ENCODE assay signal across 10 cellular contexts in genomic region chr18:10453261-10453884, GRCh38. TPM values are rescaled to one million over a fixed set of nuclear protein-coding genes. Genes with fewer than 3 reads are reported as not detected.
DNase-seq lines count a peak whose midpoint lies in the region; ATAC-seq and TF ChIP-seq lines count a peak whose summit lies in the region.
"Had no signal": no experiment of that assay in that cellular context is flagged by ENCODE, and none has a peak within 500 bp of the region (broad histone marks: within the 10 kb centered on the region; RNA-seq: fewer than 3 reads in every experiment).

No MANE protein-coding gene starts in this region.

- H3K4me3 Mint-ChIP-seq in chondrocyte (ENCODE audit: unreplicated experiment): peak overlapping the region; percentile 45
- H3K4me3 Mint-ChIP-seq in activated CD4-positive, alpha-beta T cell treated with anti-CD3 and anti-CD28 coated beads, Interleukin-2, amount 10 ng/mL, durations not matched to agents 24 days and 14 days: no peak overlapping the region
- H3K4me3 Mint-ChIP-seq: CD4-positive, CD25-positive, alpha-beta regulatory T cell had no signal

- H3K27ac ChIP-seq in GM23248 (no peak overlapping the region), iPS-18a (ENCODE audit: low read length) (no peak overlapping the region), sigmoid colon (peak overlapping the region; percentile 67 to 83 (median 77))
- H3K27ac ChIP-seq: epithelial cell of prostate had no signal

- TF ChIP-seq EP300 in sigmoid colon (IDR thresholded peaks at IDR 0.05): no peak

- H3K9me3 ChIP-seq in GM23248 (ENCODE audit: low read depth) (no peaks in the 10 kb centered on the region), iPS-18a (ENCODE audit: control insufficient read depth, low read depth, low read length) (no peaks in the 10 kb centered on the region), sigmoid colon (no peaks in the 10 kb centered on the region)

- no peaks in the 10 kb centered on the region for H3K4me1 ChIP-seq in GM23248 (ENCODE audit: insufficient read depth)
- H3K4me1 ChIP-seq in iPS-18a (ENCODE audit: control insufficient read depth, low read depth, low read length): peaks cover 14% of the 10 kb centered on the region
- peaks cover 0 to 21% (median 17%) of the 10 kb centered on the region in 4 donors for H3K4me1 ChIP-seq in sigmoid colon

- H3K27ac Mint-ChIP-seq in chondrocyte (ENCODE audit: unreplicated experiment): no peak overlapping the region
- H3K27ac Mint-ChIP-seq in activated CD4-positive, alpha-beta T cell treated with anti-CD3 and anti-CD28 coated beads, Interleukin-2, amount 10 ng/mL, durations not matched to agents 24 days and 14 days: no peak overlapping the region
- H3K27ac Mint-ChIP-seq: CD4-positive, CD25-positive, alpha-beta regulatory T cell had no signal

- peaks cover 2% of the 10 kb centered on the region for H3K36me3 Mint-ChIP-seq in chondrocyte (ENCODE audit: low read depth)
- H3K36me3 Mint-ChIP-seq in activated CD4-positive, alpha-beta T cell treated with anti-CD3 and anti-CD28 coated beads, Interleukin-2, amount 10 ng/mL, durations not matched to agents 24 days and 14 days (ENCODE audit: low read depth): peaks cover 2% of the 10 kb centered on the region
- H3K36me3 Mint-ChIP-seq: CD4-positive, CD25-positive, alpha-beta regulatory T cell had no signal

- no peaks in the 10 kb centered on the region for H3K36me3 ChIP-seq in GM23248 (ENCODE audit: low read depth)
- no peaks in the 10 kb centered on the region for H3K36me3 ChIP-seq in iPS-18a (ENCODE audit: control insufficient read depth, low read depth, low read length)
- no peaks in the 10 kb centered on the region for H3K36me3 ChIP-seq in sigmoid colon

- H3K27me3 Mint-ChIP-seq in chondrocyte (ENCODE audit: low read depth): peaks cover 1% of the 10 kb centered on the region
- peaks cover 57% of the 10 kb centered on the region for H3K27me3 Mint-ChIP-seq in activated CD4-positive, alpha-beta T cell treated with anti-CD3 and anti-CD28 coated beads, Interleukin-2, amount 10 ng/mL, durations not matched to agents 24 days and 14 days

- no peaks in the 10 kb centered on the region for H3F3A ChIP-seq in GM23248 (ENCODE audit: insufficient read depth)

- no peaks in the 10 kb centered on the region for H3K9me2 ChIP-seq in GM23248 (ENCODE audit: insufficient read depth)

- WGBS in GM23248 (ENCODE audit: low coverage in 1 of 2, low lambda C conversion rate in 2 of 2, missing lambda C conversion rate in 2 of 2), 2 experiments: 30 to 31% methylated on average over 15 of the region's 15 CpGs
- 40 to 60% methylated on average over 15 of the region's 15 CpGs for WGBS in sigmoid colon, 2 donors

- H3K4me3 ChIP-seq in GM23248 (no peak overlapping the region), iPS-18a (ENCODE audit: low read length) (peak overlapping the region; percentile 64), sigmoid colon (no peak overlapping the region)

- intact Hi-C loops in sigmoid colon (cut with DNase I): no loop called here
- intact Hi-C loops in activated CD4-positive, alpha-beta T cell treated with anti-CD3 and anti-CD28 coated beads, Interleukin-2, amount 10 ng/mL, durations not matched to agents 24 days and 14 days (cut with micrococcal nuclease): no loop called here

- H3K9me3 Mint-ChIP-seq in chondrocyte (ENCODE audit: low read depth): no peaks in the 10 kb centered on the region
- no peaks in the 10 kb centered on the region for H3K9me3 Mint-ChIP-seq in activated CD4-positive, alpha-beta T cell treated with anti-CD3 and anti-CD28 coated beads, Interleukin-2, amount 10 ng/mL, durations not matched to agents 24 days and 14 days
- H3K9me3 Mint-ChIP-seq: CD4-positive, CD25-positive, alpha-beta regulatory T cell had no signal

- H3K4me1 Mint-ChIP-seq in chondrocyte (ENCODE audit: low read depth): peaks cover 40% of the 10 kb centered on the region
- peaks cover 4% of the 10 kb centered on the region for H3K4me1 Mint-ChIP-seq in activated CD4-positive, alpha-beta T cell treated with anti-CD3 and anti-CD28 coated beads, Interleukin-2, amount 10 ng/mL, durations not matched to agents 24 days and 14 days

- no peak overlapping the region for H2AFZ ChIP-seq in GM23248

- no peak for TF ChIP-seq POLR2A in sigmoid colon (IDR thresholded peaks at IDR 0.05)

- H4K20me1 ChIP-seq in GM23248 (ENCODE audit: insufficient read depth): no peaks in the 10 kb centered on the region

- H3K27me3 ChIP-seq in GM23248 (replicated peaks; ENCODE audit: insufficient read depth): peaks cover 55% of the 10 kb centered on the region
- peaks cover 45% of the 10 kb centered on the region for H3K27me3 ChIP-seq in iPS-18a (ENCODE audit: control insufficient read depth, insufficient read depth, low read length)
- peaks cover 24 to 46% (median 36%) of the 10 kb centered on the region in 3 donors for H3K27me3 ChIP-seq in sigmoid colon

- in situ Hi-C loops in GM23248 (cut with MboI): no loop called here

- H3K9ac ChIP-seq in GM23248 (no peak overlapping the region), iPS-18a (ENCODE audit: low read length) (peak overlapping the region; percentile 24)

- H3K4me2 ChIP-seq in GM23248 (ENCODE audit: unreplicated experiment): no peak overlapping the region

- no peaks in the 10 kb centered on the region for H3K79me2 ChIP-seq in GM23248 (ENCODE audit: insufficient read depth)

- TF ChIP-seq CTCF in chondrocyte (IDR thresholded peaks at IDR 0.05): no peak
- no peak for TF ChIP-seq CTCF in sigmoid colon (IDR thresholded peaks at IDR 0.05)

- ATAC-seq in HG02759 (IDR thresholded peaks at IDR 0.05; ENCODE audit: unreplicated experiment): no peak

- DNase-seq in GM23248 (peak; percentile 11), chondrocyte (ENCODE audit: low spot score) (no peak), sigmoid colon (no peak), GM19238 (ENCODE audit: insufficient read length, low spot score) (no peak)
- DNase-seq in activated CD4-positive, alpha-beta T cell treated with anti-CD3 and anti-CD28 coated beads, Interleukin-2, amount 10 ng/mL, durations not matched to agents 24 days and 14 days: no peak
- no peak for DNase-seq in stimulated activated CD4-positive, alpha-beta T cell treated with anti-CD3 and anti-CD28 coated beads, Interleukin-4, amount 100 ng/mL, for 4 hours
- DNase-seq: CD4-positive, CD25-positive, alpha-beta regulatory T cell had no signal

RNA-seq across cellular contexts. Expression of gene APCDD1, which starts 1.1 kb away (rescaled TPM):
- not detected in 2 replicates for total RNA-seq in GM23248 (2014; rRNA removed; shearing (Covaris generic))
- polyA plus RNA-seq in GM23248 (2016; fragmentation: Nextera tagmentation; extraction: Ambion mirVana) (0.30 TPM in 1 of 2 replicates, not detected in the other), sigmoid colon (10 to 100 TPM in 2 of 3 donors, 1 to 10 TPM in 1; 2.8 to 12.9 (median 10.2) TPM)
- total RNA-seq in chondrocyte (9.5 to 41.3 TPM (median 13.1 TPM) in 3 replicates), sigmoid colon (10 to 100 TPM in 3 of 4 donors, 1 to 10 TPM in 1; 8.9 to 42.1 (median 21.4) TPM)
- total RNA-seq in activated CD4-positive, alpha-beta T cell treated with anti-CD3 and anti-CD28 coated beads, Interleukin-2, amount 10 ng/mL, durations not matched to agents 24 days and 14 days: not detected in 2 replicates
- total RNA-seq: CD4-positive, CD25-positive, alpha-beta regulatory T cell had no signal
- polyA plus RNA-seq: CD4-positive, CD25-positive, alpha-beta regulatory T cell had no signal

Comparison
In these comparisons a context has a peak if more than half of its experiments do, and no peak if none do; other contexts are left out.
1. H3K27ac ChIP-seq: peak in sigmoid colon (4 of 4); none in GM23248 (single experiment) and iPS-18a (single experiment).